Comparison of ENCODE assay signal across 9 cellular contexts in genomic region chr1:238252033-238252802, GRCh38.
DNase-seq lines count a peak whose midpoint lies in the region; ATAC-seq and TF ChIP-seq lines count a peak whose summit lies in the region.
"Had no signal": no experiment of that assay in that cellular context is flagged by ENCODE, and none has a peak within 500 bp of the region (broad histone marks: within the 10 kb centered on the region; RNA-seq: fewer than 3 reads in every experiment).

No MANE protein-coding gene starts in this region.

- TF ChIP-seq RAD21 in IMR-90 (IDR thresholded peaks at IDR 0.05; ENCODE audit: low read length), result peak; percentile 54

- no peak overlapping the region for H2AFZ ChIP-seq in IMR-90 (replicated peaks; ENCODE audit: low read length, poor library complexity)

- CTCF ChIA-PET in IMR-90 (lab: Yijun Ruan, JAX), result interaction anchor here (0.6 to 0.7 kb wide), 2 partner anchors 13 to 957 kb away, joined by 3 to 4 read pairs; no protein-coding TSS in a partner anchor

- no peak overlapping the region for H2AK5ac ChIP-seq in IMR-90 (ENCODE audit: low read depth, low read length)

- H2BK5ac ChIP-seq in IMR-90 (ENCODE audit: low read depth, low read length, poor library complexity, severe bottlenecking), result no peak overlapping the region

- H3K9me1 ChIP-seq in IMR-90 (ENCODE audit: insufficient read depth, low read length), result no peaks in the 10 kb centered on the region

- H3K4me3 ChIP-seq in IMR-90 (ENCODE audit: insufficient read depth, low read depth, low read length) (no peak overlapping the region), esophagus muscularis mucosa (no peak overlapping the region)

- H3K4me1 ChIP-seq in IMR-90 (ENCODE audit: control insufficient read depth, insufficient read depth, low read length), result no peaks in the 10 kb centered on the region
- no peaks in the 10 kb centered on the region for H3K4me1 ChIP-seq in esophagus muscularis mucosa

- no peak overlapping the region for H3K4me2 ChIP-seq in IMR-90 (ENCODE audit: low read depth, low read length)

- H4K5ac ChIP-seq in IMR-90 (ENCODE audit: low read depth, low read length), result no peak overlapping the region

- TF ChIP-seq EP300 in esophagus muscularis mucosa (IDR thresholded peaks at IDR 0.05), result no peak

- no peak overlapping the region for H3K14ac ChIP-seq in IMR-90 (replicated peaks; ENCODE audit: low read depth, low read length)

- H4K8ac ChIP-seq in IMR-90 (ENCODE audit: low read depth in 2 of 2, low read length in 2 of 2), result no peak overlapping the region

- intact Hi-C loops in IMR-90 (cut with micrococcal nuclease), result loop anchor here (1.0 to 10.0 kb wide), 4 partner anchors 387 to 1645 kb away; no protein-coding TSS in a partner anchor
- intact Hi-C loops in esophagus muscularis mucosa (cut with DNase I), result loop anchor here (10.0 kb wide), 1 partner anchor 1723 kb away; no protein-coding TSS in a partner anchor

- POLR2A ChIA-PET in IMR-90 (lab: Charles Lee; ENCODE audit: unreplicated experiment), result no interaction called here

- H3K18ac ChIP-seq in IMR-90 (ENCODE audit: low read depth, low read length), result no peak overlapping the region

- WGBS in IMR-90 (ENCODE audit: extremely low coverage in 2 of 2, insufficient read length in 1 of 2), 2 experiments, result 44% methylated on average over 5 of the region's 15 CpGs; no CpG with 5 or more reads in 1 of the 2 experiments
- WGBS in esophagus muscularis mucosa, result 60% methylated on average over 15 of the region's 15 CpGs

- H3K36me3 ChIP-seq in IMR-90 (ENCODE audit: control insufficient read depth, insufficient read depth, low read length) (no peaks in the 10 kb centered on the region), esophagus muscularis mucosa (no peaks in the 10 kb centered on the region)
- H3K36me3 ChIP-seq: neutrophil had no signal

- no peak overlapping the region for H3K9ac ChIP-seq in IMR-90 (ENCODE audit: low read depth, low read length)

- no peaks in the 10 kb centered on the region for H4K20me1 ChIP-seq in IMR-90 (ENCODE audit: insufficient read depth, low read length)

- no peak overlapping the region for H3K56ac ChIP-seq in IMR-90 (ENCODE audit: extremely low read depth, insufficient read depth, low read length)

- no peak overlapping the region for H2BK20ac ChIP-seq in IMR-90 (ENCODE audit: low read depth, low read length)

- H2BK120ac ChIP-seq in IMR-90 (ENCODE audit: low read depth, low read length), result no peak overlapping the region

- H3K4ac ChIP-seq in IMR-90 (ENCODE audit: low read depth, low read length), result no peak overlapping the region

- no peak for TF ChIP-seq POLR2A in IMR-90 (IDR thresholded peaks at IDR 0.05; ENCODE audit: low read depth, low read length)
- TF ChIP-seq POLR2A in esophagus muscularis mucosa (IDR thresholded peaks at IDR 0.05; ENCODE audit: low read depth), result no peak

- H3K23ac ChIP-seq in IMR-90 (ENCODE audit: low read depth, low read length), result no peak overlapping the region

- DNase-seq in CD1c-positive myeloid dendritic cell (ENCODE audit: extremely low spot score), result peak; percentile 36
- peak; percentile 33 for DNase-seq in IMR-90
- DNase-seq in SW480 (ENCODE audit: low spot score), result peak; percentile 54
- DNase-seq in esophagus muscularis mucosa (ENCODE audit: extremely low spot score), result no peak
- DNase-seq in non-pigmented ciliary epithelial cell (ENCODE audit: low read depth), result peak; percentile 20
- no peak for DNase-seq in NCI-H2029 (lab: John Stamatoyannopoulos, UW)
- no peak for DNase-seq in OCI-M2 (lab: John Stamatoyannopoulos, UW; ENCODE audit: unreplicated experiment)

- H4K91ac ChIP-seq in IMR-90 (ENCODE audit: insufficient read depth, low read depth, low read length), result no peak overlapping the region

- in situ Hi-C loops in IMR-90 (cut with MboI; ENCODE audit: low sequenced_read_pairs), result no loop called here

- H3K79me1 ChIP-seq in IMR-90 (ENCODE audit: low read depth in 1 of 2, low read length in 2 of 2), result no peaks in the 10 kb centered on the region

- H2AK9ac ChIP-seq in IMR-90 (replicated peaks; ENCODE audit: low read depth, low read length, poor library complexity), result no peak overlapping the region

- ATAC-seq in GM18519 (IDR thresholded peaks at IDR 0.05; ENCODE audit: low FRiP score, unreplicated experiment) (peak; percentile 51), IMR-90 (ENCODE audit: low read depth) (peak; percentile 70; the same call in 1 of the 2 replicates)

- dilution Hi-C loops in IMR-90 (cut with HindIII; ENCODE audit: low sequenced_read_pairs, unreplicated experiment), result no loop called here

- H3K27me3 ChIP-seq in IMR-90 (ENCODE audit: control insufficient read depth, insufficient read depth, low read length) (no peaks in the 10 kb centered on the region), esophagus muscularis mucosa (no peaks in the 10 kb centered on the region)
- H3K27me3 ChIP-seq: neutrophil had no signal

- TF ChIP-seq CTCF in IMR-90 (conservative IDR thresholded peaks at IDR 0.05; ENCODE audit: low read depth, low read length), result peak; percentile 45
- TF ChIP-seq CTCF in esophagus muscularis mucosa (IDR thresholded peaks at IDR 0.05), result peak; percentile 43 to 57 (median 49)

- BruUV-seq in IMR-90 (replicated peaks; lab: Mats Ljungman, UMichigan), result no TSS peak

- H2BK15ac ChIP-seq in IMR-90 (ENCODE audit: low read depth, low read length), result no peak overlapping the region

- no peak overlapping the region for H3K27ac ChIP-seq in IMR-90 (ENCODE audit: insufficient read depth, low read length)
- H3K27ac ChIP-seq in esophagus muscularis mucosa (replicated peaks in 1 of 4), result no peak overlapping the region
- H3K27ac ChIP-seq: neutrophil had no signal

- H3K9me3 ChIP-seq in IMR-90 (ENCODE audit: control insufficient read depth, insufficient read depth, low read length), result 0 out of 2 replicates have a peak, but pooled peaks cover 2% of the 10 kb centered on the region
- no peaks in the 10 kb centered on the region for H3K9me3 ChIP-seq in esophagus muscularis mucosa
- H3K9me3 ChIP-seq: neutrophil had no signal

TF ChIP-seq in IMR-90, 13 proteins besides CTCF, POLR2A, EP300 and RAD21:
- TF ChIP-seq MAFK (IDR thresholded peaks at IDR 0.05; ENCODE audit: low read depth, low read length), result no peak
- peak; percentile 47; the same call in 1 of the 2 replicates for TF ChIP-seq SMC3 (IDR thresholded peaks at IDR 0.05; ENCODE audit: low read depth, low read length)

Comparison
In these comparisons a context has a peak if more than half of its experiments do, and no peak if none do; other contexts are left out.
1. DNase-seq: peak in CD1c-positive myeloid dendritic cell (single experiment), IMR-90 (single experiment), SW480 (single experiment) and non-pigmented ciliary epithelial cell (single experiment); none in esophagus muscularis mucosa (single experiment), NCI-H2029 (single experiment) and OCI-M2 (single experiment).